24 cellular contexts compared by ENCODE assay signal in the genomic region with DNA sequence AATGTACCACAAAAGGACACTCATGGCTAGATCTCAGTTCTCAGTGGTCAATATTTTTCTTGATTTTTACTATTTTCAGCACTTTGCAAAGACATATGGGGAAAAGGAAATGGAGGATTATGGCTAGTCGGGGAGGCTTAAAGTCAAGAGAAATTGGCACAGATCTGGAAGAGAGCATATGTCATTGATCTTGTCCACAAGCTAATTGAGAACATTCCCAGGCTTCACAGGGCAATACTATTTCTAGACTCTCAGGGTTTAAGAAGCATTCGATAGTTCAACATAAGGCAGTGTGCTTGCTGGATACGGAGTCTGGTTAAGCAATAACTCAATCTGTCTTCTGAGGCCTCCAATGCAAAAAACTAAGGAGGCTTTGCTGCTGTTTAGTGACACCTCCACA.
"Had no signal": no experiment of that assay in that cellular context is flagged by ENCODE, and none has a peak within 500 bp of the region (broad histone marks: within the 10 kb centered on the region; RNA-seq: fewer than 3 reads in every experiment).

No MANE protein-coding gene starts in this region.

- H3K9me3 Mint-ChIP-seq: activated CD4-positive, alpha-beta T cell treated with anti-CD3 and anti-CD28 coated beads, Interleukin-2, amount 10 ng/mL, durations not matched to agents 7 days and 5 days; activated naive CD4-positive, alpha-beta T cell treated with anti-CD3 and anti-CD28 coated beads for 36 hours; activated T-cell treated with anti-CD3 and anti-CD28 coated beads, Interleukin-2, amount 50 U/mL, for 24 hours; activated T-helper 2 cell treated with anti-CD3 and anti-CD28 coated beads, Interferon-gamma antibody, Interleukin-2, Interleukin-4, amounts not matched to agents 10 μg/mL and 5 μg/mL and 100 μg/mL, durations not matched to agents 14 hours and 24 hours and 36 hours; natural killer cell had no signal

- H3K4me1 Mint-ChIP-seq: activated CD4-positive, alpha-beta T cell treated with anti-CD3 and anti-CD28 coated beads, Interleukin-2, amount 10 ng/mL, durations not matched to agents 7 days and 5 days; central memory CD8-positive, alpha-beta T cell; stimulated activated effector memory CD8-positive, alpha-beta T cell treated with anti-CD3 and anti-CD28 coated beads, Interleukin-12 subunit alpha, Interleukin-12 subunit beta, amount 100 ng/mL, for 72 hours had no signal

- H3K27ac ChIP-seq: brain microvascular endothelial cell, esophagus muscularis mucosa, lower lobe of right lung, sigmoid colon, thoracic aorta, upper lobe of left lung had no signal

- H3K36me3 Mint-ChIP-seq: natural killer cell; stimulated activated effector memory CD8-positive, alpha-beta T cell treated with anti-CD3 and anti-CD28 coated beads, Interleukin-12 subunit alpha, Interleukin-12 subunit beta, amount 100 ng/mL, for 72 hours had no signal

- H3K4me3 ChIP-seq: esophagus muscularis mucosa, lower lobe of right lung, sigmoid colon, thoracic aorta, upper lobe of left lung had no signal

- H3K36me3 ChIP-seq: brain microvascular endothelial cell, esophagus muscularis mucosa, lower lobe of right lung, sigmoid colon, thoracic aorta, upper lobe of left lung had no signal

- ATAC-seq: activated CD8-positive, alpha-beta T cell treated with anti-CD3 and anti-CD28 coated beads, Interleukin-2, amount 10 ng/mL, durations not matched to agents 7 days and 5 days; lower lobe of right lung; natural killer cell; stimulated activated effector memory CD8-positive, alpha-beta T cell treated with anti-CD3 and anti-CD28 coated beads, Interleukin-12 subunit alpha, Interleukin-12 subunit beta, amount 100 ng/mL, for 72 hours had no signal

- H3K27ac Mint-ChIP-seq: activated CD4-positive, alpha-beta T cell treated with anti-CD3 and anti-CD28 coated beads, Interleukin-2, amount 10 ng/mL, durations not matched to agents 7 days and 5 days; activated CD8-positive, alpha-beta T cell treated with anti-CD3 and anti-CD28 coated beads, Interleukin-2, amount 10 ng/mL, durations not matched to agents 7 days and 5 days; activated naive CD4-positive, alpha-beta T cell treated with anti-CD3 and anti-CD28 coated beads for 36 hours; activated T-cell treated with anti-CD3 and anti-CD28 coated beads, Interleukin-2, amount 50 U/mL, for 24 hours; activated T-helper 2 cell treated with anti-CD3 and anti-CD28 coated beads, Interferon-gamma antibody, Interleukin-2, Interleukin-4, amounts not matched to agents 10 μg/mL and 5 μg/mL and 100 μg/mL, durations not matched to agents 14 hours and 24 hours and 36 hours; natural killer cell; stimulated activated effector memory CD8-positive, alpha-beta T cell treated with anti-CD3 and anti-CD28 coated beads, Interleukin-12 subunit alpha, Interleukin-12 subunit beta, amount 100 ng/mL, for 72 hours had no signal

- H3K4me3 Mint-ChIP-seq: activated CD4-positive, alpha-beta T cell treated with anti-CD3 and anti-CD28 coated beads, Interleukin-2, amount 10 ng/mL, durations not matched to agents 7 days and 5 days; activated CD8-positive, alpha-beta T cell treated with anti-CD3 and anti-CD28 coated beads, Interleukin-2, amount 10 ng/mL, durations not matched to agents 7 days and 5 days; activated naive CD4-positive, alpha-beta T cell treated with anti-CD3 and anti-CD28 coated beads for 36 hours; activated T-cell treated with anti-CD3 and anti-CD28 coated beads, Interleukin-2, amount 50 U/mL, for 24 hours; central memory CD8-positive, alpha-beta T cell; natural killer cell; stimulated activated effector memory CD8-positive, alpha-beta T cell treated with anti-CD3 and anti-CD28 coated beads, Interleukin-12 subunit alpha, Interleukin-12 subunit beta, amount 100 ng/mL, for 72 hours had no signal

- DNase-seq: activated CD4-positive, alpha-beta T cell treated with anti-CD3 and anti-CD28 coated beads, Interleukin-2, amount 10 ng/mL, durations not matched to agents 7 days and 5 days; activated CD4-positive, CD25-positive, alpha-beta regulatory T cell; activated CD8-positive, alpha-beta T cell treated with anti-CD3 and anti-CD28 coated beads, Interleukin-2, amount 10 ng/mL, durations not matched to agents 7 days and 5 days; activated naive CD4-positive, alpha-beta T cell treated with anti-CD3 and anti-CD28 coated beads for 36 hours; activated T-cell treated with anti-CD3 and anti-CD28 coated beads, Interleukin-2, amount 50 U/mL, for 24 hours; anterior cingulate cortex; brain microvascular endothelial cell; cortex of kidney; effector CD8-positive, alpha-beta T cell; foreskin melanocyte; hypothalamus; islet precursor cell; lower lobe of right lung; natural killer cell; nucleus accumbens; sigmoid colon; stimulated activated CD4-positive, alpha-beta T cell treated with anti-CD3 and anti-CD28 coated beads, Interleukin-4, amount 100 ng/mL, for 24 hours; T-helper 9 cell; upper lobe of left lung had no signal

- H3K4me1 ChIP-seq: lower lobe of right lung, sigmoid colon, upper lobe of left lung had no signal

- H3K27me3 Mint-ChIP-seq: activated CD4-positive, alpha-beta T cell treated with anti-CD3 and anti-CD28 coated beads, Interleukin-2, amount 10 ng/mL, durations not matched to agents 7 days and 5 days; activated T-cell treated with anti-CD3 and anti-CD28 coated beads, Interleukin-2, amount 50 U/mL, for 24 hours; central memory CD8-positive, alpha-beta T cell had no signal

- H3K9me3 ChIP-seq: esophagus muscularis mucosa, lower lobe of right lung, sigmoid colon, thoracic aorta, upper lobe of left lung had no signal

- H3K27me3 ChIP-seq: brain microvascular endothelial cell, esophagus muscularis mucosa, sigmoid colon, upper lobe of left lung had no signal
